ENCODE assay signal across 8 cellular contexts in the genomic region with DNA sequence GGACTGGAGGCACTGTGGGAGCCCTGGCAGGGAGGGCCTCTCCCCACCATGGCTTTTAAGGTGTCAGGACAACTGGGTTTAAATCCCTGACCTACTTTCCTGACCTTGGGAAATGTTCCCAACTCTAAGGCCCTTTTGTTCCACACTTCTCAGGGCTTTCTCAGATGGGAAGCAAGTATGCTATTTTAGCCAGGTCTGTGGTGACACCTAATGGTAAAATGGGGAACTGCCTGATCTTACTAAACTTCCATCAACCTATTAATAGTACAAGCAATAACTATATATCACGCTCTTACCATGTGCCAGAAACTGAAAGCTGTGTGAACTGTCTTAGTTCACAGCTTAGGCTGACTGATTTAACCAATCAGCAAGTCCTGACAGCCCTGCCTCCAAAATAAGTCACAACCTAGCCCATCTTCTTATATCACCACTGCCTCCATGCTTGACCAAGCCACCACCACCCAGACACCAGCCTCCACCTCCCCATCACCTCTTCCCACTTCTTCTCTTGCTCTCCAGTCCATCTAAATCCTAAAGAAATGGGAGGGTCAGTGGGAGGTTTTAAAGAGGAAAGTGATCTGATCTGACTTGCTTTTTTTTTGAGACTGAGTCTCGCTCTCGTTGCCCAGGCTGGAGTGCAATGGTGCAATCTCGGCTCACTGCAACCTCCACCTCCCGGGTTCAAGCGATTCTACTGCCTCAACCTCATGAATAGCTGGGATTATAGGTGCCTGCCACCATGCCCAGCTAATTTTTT. TPM values are rescaled to one million over a fixed set of nuclear protein-coding genes. Genes with fewer than 3 reads are reported as not detected.
DNase-seq lines count a peak whose midpoint lies in the region; ATAC-seq, FAIRE-seq and TF ChIP-seq lines count a peak whose summit lies in the region.

No MANE protein-coding gene starts in this region.

- no peaks in the 10 kb centered on the region for H4K20me1 ChIP-seq in keratinocyte (ENCODE audit: control insufficient read depth, extremely low read depth, insufficient read depth, low read length)

- H3K79me2 ChIP-seq in keratinocyte (ENCODE audit: control insufficient read depth, insufficient read depth, low read length): no peaks in the 10 kb centered on the region

- H3K27ac ChIP-seq in keratinocyte (ENCODE audit: control insufficient read depth, insufficient read depth, low read length): no peak overlapping the region

- no peak overlapping the region for H3K9ac ChIP-seq in keratinocyte (ENCODE audit: control insufficient read depth, extremely low read depth, insufficient read depth, low read length)

- H3K27me3 ChIP-seq in keratinocyte (ENCODE audit: control insufficient read depth, extremely low read depth, insufficient read depth, low read length): no peaks in the 10 kb centered on the region

- H3K36me3 ChIP-seq in keratinocyte (ENCODE audit: control insufficient read depth in 2 of 2, extremely low read depth in 1 of 2, insufficient read depth in 2 of 2, low read length in 2 of 2): no peaks in the 10 kb centered on the region

- H3K4me2 ChIP-seq in keratinocyte (ENCODE audit: control insufficient read depth, extremely low read depth, insufficient read depth, low read depth, low read length): no peak overlapping the region

- FAIRE-seq in keratinocyte (lab: Jason Lieb, UNC): peak; percentile 79

- TF ChIP-seq CTCF in cardiac fibroblast (IDR thresholded peaks at IDR 0.05; ENCODE audit: low read depth, low read length) (peak; percentile 77), keratinocyte (optimal IDR thresholded peaks at IDR 0.05 in 1 of 3, IDR thresholded peaks at IDR 0.05 in 1 of 3, conservative IDR thresholded peaks at IDR 0.05 in 1 of 3; ENCODE audit: extremely low read depth in 1 of 3, insufficient read depth in 2 of 3, low read length in 3 of 3) (peak; percentile 69 to 82 (median 69))

- dilution Hi-C loops in keratinocyte (cut with MboI; ENCODE audit: extremely low pct_ligation_motif_present, low sequenced_read_pairs): no loop called here

- no peaks in the 10 kb centered on the region for H3K4me1 ChIP-seq in keratinocyte (ENCODE audit: control insufficient read depth, extremely low read depth, insufficient read depth, low read length)

- no peak overlapping the region for H2AFZ ChIP-seq in keratinocyte (ENCODE audit: control insufficient read depth, low read length)

- DNase-seq in AG08396 (ENCODE audit: low spot score) (peak; percentile 48), NCI-H1930 (lab: John Stamatoyannopoulos, UW) (peak; percentile 68 to 79), SW 1271 (lab: John Stamatoyannopoulos, UW) (peak; percentile 52 to 83), cardiac fibroblast (ENCODE audit: low read depth in 2 of 2) (peak; percentile 86 to 88), keratinocyte (ENCODE audit: low read depth, low spot score) (no peak)
- DNase-seq in stimulated activated CD4-positive, alpha-beta T cell treated with anti-CD3 and anti-CD28 coated beads, Interleukin-4, amount 100 ng/mL, for 24 hours: peak; percentile 65

- H3K9me3 ChIP-seq in keratinocyte (ENCODE audit: control insufficient read depth, low read depth, low read length): no peaks in the 10 kb centered on the region

- no peaks in the 10 kb centered on the region for H3K9me1 ChIP-seq in keratinocyte (ENCODE audit: control insufficient read depth, extremely low read depth, insufficient read depth, low read length)

- H3K4me3 ChIP-seq in cardiac fibroblast (replicated peaks in 1 of 2; ENCODE audit: low read depth in 2 of 2, low read length in 2 of 2) (no peak overlapping the region), keratinocyte (ENCODE audit: control insufficient read depth in 2 of 3, extremely low read depth in 1 of 3, insufficient read depth in 2 of 3, low read depth in 1 of 3, low read length in 3 of 3) (no peak overlapping the region)

- ATAC-seq in GM18502 (IDR thresholded peaks at IDR 0.05; ENCODE audit: poor library complexity, unreplicated experiment) (peak; percentile 82), HG03060 (IDR thresholded peaks at IDR 0.05; ENCODE audit: low read depth, unreplicated experiment) (peak; percentile 78)

RNA-seq across cellular contexts. Expression of a gene that starts 6.9 kb away (rescaled TPM):
- 187 to 209 TPM (median 202 TPM) in 3 replicates for polyA plus RNA-seq in keratinocyte
- polyA plus RNA-seq in keratinocyte (2011; ENCODE audit: low read depth): 23.8 TPM
- 190 and 252 TPM in 2 replicates for polyA plus RNA-seq in keratinocyte (2011; cell fraction: cytosol; rRNA removed)
- polyA plus RNA-seq in keratinocyte (2011; cell fraction: nucleus; rRNA removed): 312 and 336 TPM in 2 replicates
- 89.5 and 97.4 TPM in 2 replicates for polyA plus RNA-seq in keratinocyte (2012; ENCODE audit: low replicate concordance)
- 142 to 211 TPM (median 205 TPM) in 3 replicates for polyA minus RNA-seq in keratinocyte
- 147 TPM for polyA minus RNA-seq in keratinocyte (2011; cell fraction: cytosol; rRNA and poly(A)+ RNA removed)
- polyA minus RNA-seq in keratinocyte (2011; cell fraction: nucleus; rRNA and poly(A)+ RNA removed): 87.6 and 138 TPM in 2 replicates

RNA-seq across cellular contexts. Expression of a gene that starts 13.5 kb away (rescaled TPM):
- 0.44 to 0.95 TPM (median 0.79 TPM) in 3 replicates for polyA plus RNA-seq in keratinocyte
- not detected for polyA plus RNA-seq in keratinocyte (2011; ENCODE audit: low read depth)
- polyA plus RNA-seq in keratinocyte (2011; cell fraction: cytosol; rRNA removed): 0.36 and 0.43 TPM in 2 replicates
- 0.22 TPM in 1 of 2 replicates, not detected in the other for polyA plus RNA-seq in keratinocyte (2011; cell fraction: nucleus; rRNA removed)
- 1.4 and 1.9 TPM in 2 replicates for polyA plus RNA-seq in keratinocyte (2012; ENCODE audit: low replicate concordance)
- 0.54 to 0.79 TPM (median 0.73 TPM) in 3 replicates for polyA minus RNA-seq in keratinocyte
- polyA minus RNA-seq in keratinocyte (2011; cell fraction: cytosol; rRNA and poly(A)+ RNA removed): not detected
- polyA minus RNA-seq in keratinocyte (2011; cell fraction: nucleus; rRNA and poly(A)+ RNA removed): not detected in 2 replicates
